Comparison of ENCODE assay signal across 9 cellular contexts in genomic region chr14:94005324-94005723, GRCh38. TPM values are rescaled to one million over a fixed set of nuclear protein-coding genes. Genes with fewer than 3 reads are reported as not detected.
A peak's percentile ranks its signal among the peaks of the same experiment; 100 is the strongest.
DNase-seq lines count a peak whose midpoint lies in the region; ATAC-seq, FAIRE-seq and TF ChIP-seq lines count a peak whose summit lies in the region.
"Had no signal": no experiment of that assay in that cellular context is flagged by ENCODE, and none has a peak within 500 bp of the region (broad histone marks: within the 10 kb centered on the region; RNA-seq: fewer than 3 reads in every experiment).

No MANE protein-coding gene starts in this region.

- H3K9ac ChIP-seq in H9 (ENCODE audit: extremely low read depth, insufficient read length, low read length) (no peak overlapping the region), GM12878 (ENCODE audit: control insufficient read depth, insufficient read depth, low read length) (no peak overlapping the region)

- H3K79me2 ChIP-seq in H9 (ENCODE audit: insufficient read depth, low read length) (no peaks in the 10 kb centered on the region), GM12878 (ENCODE audit: control insufficient read depth, insufficient read depth, low read length) (no peaks in the 10 kb centered on the region)

- TF ChIP-seq CTCF in H9 (conservative IDR thresholded peaks at IDR 0.05) = peak; percentile 65
- peak; percentile 34 to 63 (median 58) for TF ChIP-seq CTCF in GM12878 (IDR thresholded peaks at IDR 0.05 in 2 of 3, conservative IDR thresholded peaks at IDR 0.05 in 1 of 3; ENCODE audit: control insufficient read depth in 2 of 3, extremely low read depth in 1 of 3, insufficient read depth in 1 of 3, low read depth in 3 of 3, low read length in 3 of 3)
- TF ChIP-seq CTCF in osteocyte (IDR thresholded peaks at IDR 0.05) = peak; percentile 45
- no peak for TF ChIP-seq CTCF in lower leg skin (IDR thresholded peaks at IDR 0.05)

- SMC1A ChIA-PET in GM12878 (lab: Charles Lee; ENCODE audit: uncharacterized antibody, unreplicated experiment) = interaction anchor here (0.7 to 3.0 kb wide), 13 partner anchors 9 to 131 kb away, joined by 3 to 24 read pairs (median 4); no protein-coding TSS in a partner anchor

- H4K20me1 ChIP-seq in H9 (ENCODE audit: control insufficient read depth, insufficient read depth, insufficient read length) (no peaks in the 10 kb centered on the region), GM12878 (ENCODE audit: control insufficient read depth, insufficient read depth) (no peaks in the 10 kb centered on the region)

- H2AK5ac ChIP-seq in H9 (ENCODE audit: insufficient read length, low read length) = no peak overlapping the region

- TF ChIP-seq POLR2A in GM12878 (IDR thresholded peaks at IDR 0.05; ENCODE audit: low read depth, low read length) (no peak), lower leg skin (IDR thresholded peaks at IDR 0.05) (no peak)

- ATAC-seq in GM12878 (peak; percentile 22; the same call in 1 of the 3 replicates), HG03280 (IDR thresholded peaks at IDR 0.05; ENCODE audit: unreplicated experiment) (no peak)

- BruUV-seq in GM12878 (replicated peaks; lab: Mats Ljungman, UMichigan) = no TSS peak

- no peak overlapping the region for H2AFZ ChIP-seq in H9 (ENCODE audit: low read length)
- no peak overlapping the region for H2AFZ ChIP-seq in GM12878 (ENCODE audit: control insufficient read depth, low read depth, low read length)

- no peaks in the 10 kb centered on the region for H3K9me3 Mint-ChIP-seq in activated CD4-positive, alpha-beta T cell treated with anti-CD3 and anti-CD28 coated beads, Interleukin-2, amount 10 ng/mL, durations not matched to agents 7 days and 5 days
- H3K9me3 Mint-ChIP-seq in H9 (no peaks in the 10 kb centered on the region), osteocyte (ENCODE audit: unreplicated experiment) (no peaks in the 10 kb centered on the region)

- peak; percentile 60 for TF ChIP-seq RAD21 in GM12878 (IDR thresholded peaks at IDR 0.05; ENCODE audit: insufficient read depth, low read depth, low read length)

- H3K27me3 ChIP-seq in H9 (ENCODE audit: insufficient read depth, low read length) (no peaks in the 10 kb centered on the region), GM12878 (replicated peaks in 1 of 2; ENCODE audit: control insufficient read depth in 2 of 2, insufficient read depth in 2 of 2, low read length in 1 of 2) (no peaks in the 10 kb centered on the region)

- H3K4me2 ChIP-seq in H9 (ENCODE audit: insufficient read depth, insufficient read length, low read length) = no peak overlapping the region
- no peak overlapping the region for H3K4me2 ChIP-seq in GM12878 (ENCODE audit: control insufficient read depth, insufficient read depth)

- intact Hi-C loops in GM12878 (cut with micrococcal nuclease; ENCODE audit: unreplicated experiment) = no loop called here
- intact Hi-C loops in lower leg skin (cut with DNase I; ENCODE audit: low total_unique reads) = no loop called here

- no peak overlapping the region for H3K56ac ChIP-seq in H9 (ENCODE audit: insufficient read length, low read depth, low read length)

- H3K4me3 Mint-ChIP-seq in activated CD4-positive, alpha-beta T cell treated with anti-CD3 and anti-CD28 coated beads, Interleukin-2, amount 10 ng/mL, durations not matched to agents 7 days and 5 days = no peak overlapping the region
- no peak overlapping the region for H3K4me3 Mint-ChIP-seq in H9
- no peak overlapping the region for H3K4me3 Mint-ChIP-seq in osteocyte (ENCODE audit: unreplicated experiment)

- H3K23me2 ChIP-seq in H9 (ENCODE audit: insufficient read length, low read depth, low read length, poor library complexity, severe bottlenecking) = no peaks in the 10 kb centered on the region

- POLR2A ChIA-PET in activated CD4-positive, alpha-beta T cell treated with anti-CD3 and anti-CD28 coated beads, Interleukin-2, amount 10 ng/mL, durations not matched to agents 7 days and 5 days (lab: Charles Lee) = no interaction called here
- POLR2A ChIA-PET in GM12878 (lab: Charles Lee) = no interaction called here

- H3K4me1 ChIP-seq in H9 (ENCODE audit: insufficient read depth, low read length) (no peaks in the 10 kb centered on the region), GM12878 (ENCODE audit: control insufficient read depth, insufficient read depth, low read length) (peaks cover 29% of the 10 kb centered on the region)

- TF ChIP-seq EP300 in GM12878 (IDR thresholded peaks at IDR 0.05; ENCODE audit: borderline replicate concordance in 1 of 2, control insufficient read depth in 1 of 2, low read depth in 2 of 2, low read length in 2 of 2) = no peak

- no peak overlapping the region for H3K27ac ChIP-seq in H9 (ENCODE audit: insufficient read length, low read depth, low read length)
- no peak overlapping the region for H3K27ac ChIP-seq in GM12878 (ENCODE audit: control insufficient read depth, insufficient read depth)

- no peak overlapping the region for H4K91ac ChIP-seq in H9 (ENCODE audit: insufficient read length, low read depth, low read length)

- peak; percentile 46 for DNase-seq in activated CD4-positive, alpha-beta T cell treated with anti-CD3 and anti-CD28 coated beads, Interleukin-2, amount 10 ng/mL, durations not matched to agents 7 days and 5 days
- no peak for DNase-seq in activated CD4-positive, alpha-beta T cell treated with anti-CD3 and anti-CD28 coated beads, Interleukin-2, amount 50 U/mL, for 1 hour
- DNase-seq in H9 (no peak), GM12878 (ENCODE audit: low read depth, low spot score) (no peak), osteocyte (ENCODE audit: extremely low spot score, unreplicated experiment) (no peak), lower leg skin (ENCODE audit: low spot score in 2 of 2) (no peak), cerebellar nuclear complex (lab: John Stamatoyannopoulos, UW) (no peak)

- H3K36me3 ChIP-seq in GM12878 (ENCODE audit: control insufficient read depth in 2 of 2, insufficient read depth in 2 of 2, low read length in 1 of 2) = no peaks in the 10 kb centered on the region
- H3K36me3 ChIP-seq: HAP-1 had no signal

- H2BK15ac ChIP-seq in H9 (ENCODE audit: low read depth, low read length) = no peak overlapping the region

- no peak overlapping the region for H3K18ac ChIP-seq in H9 (ENCODE audit: insufficient read length, low read depth, low read length)

- no peak overlapping the region for H2BK5ac ChIP-seq in H9 (ENCODE audit: insufficient read length, low read length)

- H3K14ac ChIP-seq in H9 (ENCODE audit: insufficient read depth, low read length) = no peak overlapping the region

- WGBS in H9 (ENCODE audit: extremely low coverage, insufficient read length, low lambda C conversion rate) = no CpG with 5 or more reads among the region's 7 CpGs
- 19% methylated on average over 7 of the region's 7 CpGs for WGBS in GM12878 (ENCODE audit: insufficient coverage, insufficient replicate concordance, low lambda C conversion rate, missing lambda C conversion rate)
- 38 to 41% methylated on average over 7 of the region's 7 CpGs for WGBS in lower leg skin, 2 donors

- H4K5ac ChIP-seq in H9 (ENCODE audit: insufficient read length, low read depth, low read length) = no peak overlapping the region

- peaks cover 55% of the 10 kb centered on the region for H3K4me1 Mint-ChIP-seq in activated CD4-positive, alpha-beta T cell treated with anti-CD3 and anti-CD28 coated beads, Interleukin-2, amount 10 ng/mL, durations not matched to agents 7 days and 5 days
- peaks cover 7 to 16% of the 10 kb centered on the region in 2 experiments for H3K4me1 Mint-ChIP-seq in H9
- H3K4me1 Mint-ChIP-seq in osteocyte (ENCODE audit: unreplicated experiment) = no peaks in the 10 kb centered on the region

- H3K79me1 ChIP-seq in H9 (ENCODE audit: insufficient read depth, low read depth, low read length, poor library complexity, severe bottlenecking) = no peaks in the 10 kb centered on the region

- H3K4me3 ChIP-seq in GM12878 = no peak overlapping the region
- H3K4me3 ChIP-seq in lower leg skin (ENCODE audit: low read depth, poor library complexity, severe bottlenecking) = no peak overlapping the region
- H3K4me3 ChIP-seq: HAP-1 had no signal

- H3T11ph ChIP-seq in H9 (ENCODE audit: low read length) = no peak overlapping the region

- H3K36me3 Mint-ChIP-seq in activated CD4-positive, alpha-beta T cell treated with anti-CD3 and anti-CD28 coated beads, Interleukin-2, amount 10 ng/mL, durations not matched to agents 7 days and 5 days (ENCODE audit: low read depth) = no peaks in the 10 kb centered on the region
- H3K36me3 Mint-ChIP-seq in H9 (ENCODE audit: insufficient read depth in 1 of 3, low read depth in 3 of 3) = no peaks in the 10 kb centered on the region
- H3K36me3 Mint-ChIP-seq in osteocyte (ENCODE audit: unreplicated experiment) = no peaks in the 10 kb centered on the region

- H3K9me3 ChIP-seq in H9 (ENCODE audit: control insufficient read depth, low read depth, low read length) (no peaks in the 10 kb centered on the region), GM12878 (replicated peaks; ENCODE audit: control insufficient read depth, insufficient read depth, low read length) (no peaks in the 10 kb centered on the region)
- H3K9me3 ChIP-seq: HAP-1 had no signal

- no peak overlapping the region for H3K23ac ChIP-seq in H9 (ENCODE audit: insufficient read length, low read depth, low read length)

- CTCF ChIA-PET in activated CD4-positive, alpha-beta T cell treated with anti-CD3 and anti-CD28 coated beads, Interleukin-2, amount 10 ng/mL, durations not matched to agents 7 days and 5 days (lab: Charles Lee) = interaction anchor here (0.6 to 3.2 kb wide), 9 partner anchors 10 to 81 kb away, joined by 3 to 18 read pairs (median 5); partner anchors contain the start of gene OTUB2
- CTCF ChIA-PET in GM12878 (lab: Yijun Ruan, JAX) = interaction anchor here (0.8 to 16.9 kb wide), 9 partner anchors 9 to 177 kb away, joined by 3 to 541 read pairs (median 4); partner anchors contain the start of genes ASB2, DDX24 and IFI27L1

- no peak overlapping the region for H3K4ac ChIP-seq in H9 (ENCODE audit: low read depth, low read length)

- RAD21 ChIA-PET in GM12878 (lab: Charles Lee; ENCODE audit: unreplicated experiment) = interaction anchor here (1.0 to 9.3 kb wide), 4 partner anchors 31 to 65 kb away, joined by 4 to 344 read pairs (median 7); no protein-coding TSS in a partner anchor

- in situ Hi-C loops in GM12878 (cut with MboI) = loop anchor here (10.0 kb wide), 1 partner anchor 351 kb away; no protein-coding TSS in a partner anchor

- no peak overlapping the region for H4K8ac ChIP-seq in H9 (replicated peaks; ENCODE audit: insufficient read length, low read depth, low read length)

- peaks cover 8% of the 10 kb centered on the region for H3K27me3 Mint-ChIP-seq in activated CD4-positive, alpha-beta T cell treated with anti-CD3 and anti-CD28 coated beads, Interleukin-2, amount 10 ng/mL, durations not matched to agents 7 days and 5 days
- H3K27me3 Mint-ChIP-seq in H9 (ENCODE audit: low read depth) (peaks cover 5% of the 10 kb centered on the region), osteocyte (ENCODE audit: unreplicated experiment) (peaks cover 43% of the 10 kb centered on the region)

- peak; percentile 27 for FAIRE-seq in GM12878 (lab: Jason Lieb, UNC)

- H2BK120ac ChIP-seq in H9 (ENCODE audit: low read depth, low read length, poor library complexity, severe bottlenecking) = no peak overlapping the region

- no peak overlapping the region for H2BK20ac ChIP-seq in H9 (ENCODE audit: low read depth, low read length, poor library complexity, severe bottlenecking)

- no peak overlapping the region for H3K27ac Mint-ChIP-seq in activated CD4-positive, alpha-beta T cell treated with anti-CD3 and anti-CD28 coated beads, Interleukin-2, amount 10 ng/mL, durations not matched to agents 7 days and 5 days
- no peak overlapping the region for H3K27ac Mint-ChIP-seq in H9
- H3K27ac Mint-ChIP-seq in osteocyte (ENCODE audit: unreplicated experiment) = no peak overlapping the region

- H2BK12ac ChIP-seq in H9 (ENCODE audit: insufficient read length, low read depth, low read length) = no peak overlapping the region

RNA-seq across cellular contexts. Expression of gene CCDC197, which starts 8.2 kb away (rescaled TPM):
- not detected for total RNA-seq in activated CD4-positive, alpha-beta T cell treated with anti-CD3 and anti-CD28 coated beads, Interleukin-2, amount 10 ng/mL, durations not matched to agents 7 days and 5 days
- total RNA-seq in H9 (2021) = not detected in 2 replicates
- 1.2 TPM in 2 replicates for total RNA-seq in GM12878 (2013; cell fraction: nucleolus; rRNA removed)
- total RNA-seq in GM12878 (2014; rRNA removed) = not detected in 2 replicates
- total RNA-seq in GM12878 (2014; rRNA removed; fragmentation: Illumina TruSeq; extraction: Trizol) = not detected in 2 replicates
- total RNA-seq in GM12878 (2021) = not detected in 2 replicates
- not detected for polyA plus RNA-seq in GM12878 (2011; ENCODE audit: low read depth)
- 0.12 and 0.16 TPM in 2 replicates for polyA plus RNA-seq in GM12878 (2011; rRNA removed)
- 0.04 TPM in 1 of 2 replicates, not detected in the other for polyA plus RNA-seq in GM12878 (2011; cell fraction: cytosol; rRNA removed)
- polyA plus RNA-seq in GM12878 (2011; cell fraction: nucleus; rRNA removed) = 0.28 and 0.56 TPM in 2 replicates
- 0.17 TPM in 1 of 2 replicates, not detected in the other for polyA plus RNA-seq in GM12878 (2012)
- polyA plus RNA-seq in GM12878 (2014; fragmentation: Illumina TruSeq; extraction: Trizol) = not detected in 2 replicates
- polyA plus RNA-seq in GM12878 (2014; fragmentation: Nextera tagmentation; extraction: Ambion mirVana) = not detected
- not detected in 2 replicates for polyA plus RNA-seq in GM12878 (2014; rRNA removed)
- polyA plus RNA-seq in GM12878 (2016; fragmentation: Nextera tagmentation; extraction: Ambion mirVana) = not detected
- 0.21 TPM in 1 of 2 replicates, not detected in the other for polyA minus RNA-seq in GM12878 (2011; rRNA and poly(A)+ RNA removed)
- not detected in 2 replicates for polyA minus RNA-seq in GM12878 (2011; cell fraction: cytosol; rRNA and poly(A)+ RNA removed)
- 0.24 TPM in 1 of 2 replicates, not detected in the other for polyA minus RNA-seq in GM12878 (2011; cell fraction: nucleus; rRNA and poly(A)+ RNA removed)
- total RNA-seq in osteocyte = not detected in 2 replicates
- total RNA-seq in lower leg skin = not detected

RNA-seq across cellular contexts. Expression of gene OTUB2, which starts 20.8 kb away (rescaled TPM):
- 1 to 10 TPM; 2.3 to 2.4 TPM for total RNA-seq in activated CD4-positive, alpha-beta T cell treated with anti-CD3 and anti-CD28 coated beads, Interleukin-2, amount 10 ng/mL, durations not matched to agents 7 days and 5 days
- total RNA-seq in H9 (2021) (3.6 and 3.7 TPM in 2 replicates), GM12878 (2014; rRNA removed) (0.49 and 0.56 TPM in 2 replicates), GM12878 (2014; rRNA removed; fragmentation: Illumina TruSeq; extraction: Trizol) (0.40 and 0.46 TPM in 2 replicates), GM12878 (2021) (0.46 and 0.77 TPM in 2 replicates), osteocyte (1.3 TPM in 2 replicates), lower leg skin (10 to 100 TPM; 12.6 to 25.0 (median 21.5) TPM)
- total RNA-seq in GM12878 (2013; cell fraction: nucleolus; rRNA removed) = 1.3 and 3.2 TPM in 2 replicates
- 0.43 TPM for polyA plus RNA-seq in GM12878 (2011; ENCODE audit: low read depth)
- polyA plus RNA-seq in GM12878 (2011; rRNA removed) (0.36 and 0.48 TPM in 2 replicates), GM12878 (2014; fragmentation: Illumina TruSeq; extraction: Trizol) (0.41 and 0.47 TPM in 2 replicates), GM12878 (2014; fragmentation: Nextera tagmentation; extraction: Ambion mirVana) (under 1 TPM; 0.05 to 0.18 TPM), GM12878 (2014; rRNA removed) (0.26 and 0.49 TPM in 2 replicates), GM12878 (2016; fragmentation: Nextera tagmentation; extraction: Ambion mirVana) (under 1 TPM; 0.25 to 0.82 TPM)
- 0.90 and 0.97 TPM in 2 replicates for polyA plus RNA-seq in GM12878 (2011; cell fraction: cytosol; rRNA removed)
- 0.73 and 1.1 TPM in 2 replicates for polyA plus RNA-seq in GM12878 (2011; cell fraction: nucleus; rRNA removed)
- 0.46 and 0.51 TPM in 2 replicates for polyA plus RNA-seq in GM12878 (2012)
- 1.1 and 1.3 TPM in 2 replicates for polyA minus RNA-seq in GM12878 (2011; rRNA and poly(A)+ RNA removed)
- 0.42 TPM in 1 of 2 replicates, not detected in the other for polyA minus RNA-seq in GM12878 (2011; cell fraction: cytosol; rRNA and poly(A)+ RNA removed)
- 0.48 and 0.67 TPM in 2 replicates for polyA minus RNA-seq in GM12878 (2011; cell fraction: nucleus; rRNA and poly(A)+ RNA removed)

RNA-seq across cellular contexts. Expression of gene ASB2, which starts 29.0 kb away (rescaled TPM):
- 10 to 100 TPM; 20.7 to 21.1 TPM for total RNA-seq in activated CD4-positive, alpha-beta T cell treated with anti-CD3 and anti-CD28 coated beads, Interleukin-2, amount 10 ng/mL, durations not matched to agents 7 days and 5 days
- total RNA-seq in H9 (2021) (0.35 and 1.3 TPM in 2 replicates), GM12878 (2014; rRNA removed) (46.4 and 53.5 TPM in 2 replicates), GM12878 (2014; rRNA removed; fragmentation: Illumina TruSeq; extraction: Trizol) (21.5 and 26.9 TPM in 2 replicates), GM12878 (2021) (40.0 and 40.4 TPM in 2 replicates), osteocyte (0.34 and 0.38 TPM in 2 replicates), lower leg skin (1 to 10 TPM in 2 of 4 donors, under 1 TPM in 2; 0.46 to 5.4 (median 1.8) TPM)
- total RNA-seq in GM12878 (2013; cell fraction: nucleolus; rRNA removed) = 74.5 and 81.9 TPM in 2 replicates
- polyA plus RNA-seq in GM12878 (2011; ENCODE audit: low read depth) = 18.9 TPM
- polyA plus RNA-seq in GM12878 (2011; rRNA removed) (8.5 and 16.9 TPM in 2 replicates), GM12878 (2014; fragmentation: Illumina TruSeq; extraction: Trizol) (12.3 and 21.9 TPM in 2 replicates), GM12878 (2014; fragmentation: Nextera tagmentation; extraction: Ambion mirVana) (1 to 10 TPM; 3.0 to 7.4 TPM), GM12878 (2014; rRNA removed) (50.0 and 54.5 TPM in 2 replicates), GM12878 (2016; fragmentation: Nextera tagmentation; extraction: Ambion mirVana) (10 to 100 TPM; 51.7 to 54.8 TPM)
- 22.6 and 38.7 TPM in 2 replicates for polyA plus RNA-seq in GM12878 (2011; cell fraction: cytosol; rRNA removed)
- polyA plus RNA-seq in GM12878 (2011; cell fraction: nucleus; rRNA removed) = 45.6 and 71.8 TPM in 2 replicates
- polyA plus RNA-seq in GM12878 (2012) = 18.6 and 50.6 TPM in 2 replicates
- 20.3 and 37.3 TPM in 2 replicates for polyA minus RNA-seq in GM12878 (2011; rRNA and poly(A)+ RNA removed)
- 8.8 and 11.7 TPM in 2 replicates for polyA minus RNA-seq in GM12878 (2011; cell fraction: cytosol; rRNA and poly(A)+ RNA removed)
- 26.7 and 36.0 TPM in 2 replicates for polyA minus RNA-seq in GM12878 (2011; cell fraction: nucleus; rRNA and poly(A)+ RNA removed)

Comparison
In these comparisons a context has a peak if more than half of its experiments do, and no peak if none do; other contexts are left out.
1. CTCF ChIP-seq: peak in H9 (single experiment), GM12878 (3 of 3) and osteocyte (single experiment); none in lower leg skin (0 of 3).